Comparison of ENCODE assay signal across 15 cellular contexts in genomic region chr1:30353637-30354036, GRCh38.
DNase-seq lines count a peak whose midpoint lies in the region; ATAC-seq, FAIRE-seq and TF ChIP-seq lines count a peak whose summit lies in the region.
"Had no signal": no experiment of that assay in that cellular context is flagged by ENCODE, and none has a peak within 500 bp of the region (broad histone marks: within the 10 kb centered on the region; RNA-seq: fewer than 3 reads in every experiment).

No MANE protein-coding gene starts in this region.

- H3K4me3 ChIP-seq in heart right ventricle (no peak overlapping the region), right cardiac atrium (ENCODE audit: low read length) (no peak overlapping the region), RWPE2 (ENCODE audit: severe bottlenecking) (no peak overlapping the region)
- H3K4me3 ChIP-seq: lower lobe of right lung, thyroid gland had no signal

- peaks cover 3% of the 10 kb centered on the region for H3K27me3 Mint-ChIP-seq in type B pancreatic cell
- peaks cover 44% of the 10 kb centered on the region for H3K27me3 Mint-ChIP-seq in activated T-cell treated with anti-CD3 and anti-CD28 coated beads, Interleukin-2, amount 50 U/mL, for 24 hours

- H3K36me3 ChIP-seq in heart right ventricle = no peaks in the 10 kb centered on the region
- no peaks in the 10 kb centered on the region for H3K36me3 ChIP-seq in RWPE2 (ENCODE audit: low read depth)
- H3K36me3 ChIP-seq: lower lobe of right lung, thyroid gland had no signal

- no peak for DNase-seq in heart right ventricle
- DNase-seq in right cardiac atrium = no peak
- no peak for DNase-seq in RWPE2 (ENCODE audit: low spot score)
- no peak for DNase-seq in foreskin keratinocyte
- no peak for DNase-seq in type B pancreatic cell (ENCODE audit: extremely low spot score, unreplicated experiment)
- no peak for DNase-seq in GM12891 (ENCODE audit: insufficient read length, low spot score)
- no peak for DNase-seq in activated T-cell treated with anti-CD3 and anti-CD28 coated beads, Interleukin-2, amount 50 U/mL, for 24 hours
- DNase-seq in SKM-1 (lab: John Stamatoyannopoulos, UW; ENCODE audit: unreplicated experiment) = no peak
- DNase-seq: AML-193, caudate nucleus, lower lobe of right lung, NCI-H1694 treated with DMSO at 0.1 percent for 48 hours, thyroid gland had no signal

- H3K27me3 ChIP-seq in heart right ventricle = peaks cover 0 to 47% (median 17%) of the 10 kb centered on the region in 7 donors
- H3K27me3 ChIP-seq in right cardiac atrium (ENCODE audit: control insufficient read depth, insufficient read depth) = no peaks in the 10 kb centered on the region
- H3K27me3 ChIP-seq in RWPE2 (ENCODE audit: insufficient read depth, poor library complexity, severe bottlenecking) = peaks cover 7% of the 10 kb centered on the region
- H3K27me3 ChIP-seq in foreskin keratinocyte = peaks cover 14% of the 10 kb centered on the region
- H3K27me3 ChIP-seq: thyroid gland had no signal

- H3K9me3 ChIP-seq in heart right ventricle (peaks cover 0 to 7% (median 0%) of the 10 kb centered on the region in 11 donors), right cardiac atrium (ENCODE audit: control insufficient read depth, low read length) (no peaks in the 10 kb centered on the region), RWPE2 (ENCODE audit: severe bottlenecking) (no peaks in the 10 kb centered on the region)
- H3K9me3 ChIP-seq: lower lobe of right lung, thyroid gland had no signal

- H3K27ac ChIP-seq in heart right ventricle = no peak overlapping the region
- H3K27ac ChIP-seq in right cardiac atrium (ENCODE audit: low read length) = no peak overlapping the region
- H3K27ac ChIP-seq in RWPE2 (ENCODE audit: poor library complexity, severe bottlenecking) = no peak overlapping the region
- H3K27ac ChIP-seq in foreskin keratinocyte = no peak overlapping the region
- H3K27ac ChIP-seq: lower lobe of right lung, thyroid gland had no signal

- H3K9me3 Mint-ChIP-seq in type B pancreatic cell = peaks cover 3% of the 10 kb centered on the region
- peaks cover 5% of the 10 kb centered on the region for H3K9me3 Mint-ChIP-seq in activated T-cell treated with anti-CD3 and anti-CD28 coated beads, Interleukin-2, amount 50 U/mL, for 24 hours
- H3K9me3 Mint-ChIP-seq: activated T-helper 17 cell treated with anti-CD3 and anti-CD28 coated beads, Interleukin-2, amount 50 U/mL, for 72 hours had no signal

- no peaks in the 10 kb centered on the region for H3K4me1 ChIP-seq in heart right ventricle
- no peaks in the 10 kb centered on the region for H3K4me1 ChIP-seq in right cardiac atrium (ENCODE audit: control insufficient read depth, insufficient read depth, low read length)
- H3K4me1 ChIP-seq in RWPE2 (ENCODE audit: insufficient read depth, poor library complexity, severe bottlenecking) = no peaks in the 10 kb centered on the region
- H3K4me1 ChIP-seq in foreskin keratinocyte = no peaks in the 10 kb centered on the region
- H3K4me1 ChIP-seq: lower lobe of right lung, thyroid gland had no signal

- no peak overlapping the region for H3K27ac Mint-ChIP-seq in type B pancreatic cell
- no peak overlapping the region for H3K27ac Mint-ChIP-seq in activated T-cell treated with anti-CD3 and anti-CD28 coated beads, Interleukin-2, amount 50 U/mL, for 24 hours
- H3K27ac Mint-ChIP-seq: activated T-helper 17 cell treated with anti-CD3 and anti-CD28 coated beads, Interleukin-2, amount 50 U/mL, for 72 hours had no signal

- peak in 1 of 8 donors; percentile 59 for ATAC-seq in heart right ventricle
- no peak for ATAC-seq in right cardiac atrium
- ATAC-seq in RWPE2 (ENCODE audit: low read depth) = peak; percentile 61; the same call in 2 of the 3 replicates
- ATAC-seq in foreskin keratinocyte = no peak
- ATAC-seq: activated T-helper 17 cell treated with anti-CD3 and anti-CD28 coated beads, Interleukin-2, amount 50 U/mL, for 72 hours; lower lobe of right lung had no signal

- intact Hi-C loops in heart right ventricle (cut with DNase I) (loop anchor here in 3 of 10 donors (5.0 to 10.0 kb wide), 2 partner anchors 351 to 354 kb away; no protein-coding TSS in a partner anchor), right cardiac atrium (cut with DNase I) (no loop called here)

- no peak for FAIRE-seq in GM12891 (lab: Jason Lieb, UNC)
- FAIRE-seq: G401.6 had no signal

- no peak for TF ChIP-seq POLR2A in GM12891 (IDR thresholded peaks at IDR 0.05; ENCODE audit: low read depth, low read length)

- H3K4me3 Mint-ChIP-seq in type B pancreatic cell = no peak overlapping the region
- no peak overlapping the region for H3K4me3 Mint-ChIP-seq in activated T-cell treated with anti-CD3 and anti-CD28 coated beads, Interleukin-2, amount 50 U/mL, for 24 hours
- H3K4me3 Mint-ChIP-seq: activated T-helper 17 cell treated with anti-CD3 and anti-CD28 coated beads, Interleukin-2, amount 50 U/mL, for 72 hours had no signal

- H3K4me1 Mint-ChIP-seq in type B pancreatic cell (ENCODE audit: unreplicated experiment) = peaks cover 8% of the 10 kb centered on the region
- no peaks in the 10 kb centered on the region for H3K4me1 Mint-ChIP-seq in activated T-cell treated with anti-CD3 and anti-CD28 coated beads, Interleukin-2, amount 50 U/mL, for 24 hours (ENCODE audit: low read depth)
- H3K4me1 Mint-ChIP-seq: activated T-helper 17 cell treated with anti-CD3 and anti-CD28 coated beads, Interleukin-2, amount 50 U/mL, for 72 hours had no signal

- TF ChIP-seq CTCF in heart right ventricle (IDR thresholded peaks at IDR 0.05) (peak in 7 of 9 donors; percentile 16 to 48 (median 36)), RWPE2 (IDR thresholded peaks at IDR 0.05; ENCODE audit: poor library complexity, severe bottlenecking) (peak; percentile 39), foreskin keratinocyte (conservative IDR thresholded peaks at IDR 0.05) (peak; percentile 58), type B pancreatic cell (conservative IDR thresholded peaks at IDR 0.05) (peak; percentile 64)

- H3K36me3 Mint-ChIP-seq in type B pancreatic cell = no peaks in the 10 kb centered on the region
- H3K36me3 Mint-ChIP-seq in activated T-cell treated with anti-CD3 and anti-CD28 coated beads, Interleukin-2, amount 50 U/mL, for 24 hours (ENCODE audit: low read depth) = no peaks in the 10 kb centered on the region

TF ChIP-seq in GM12891, 5 proteins besides CTCF, POLR2A, EP300 and RAD21:
- TF ChIP-seq POLR2AphosphoS5 (IDR thresholded peaks at IDR 0.05; ENCODE audit: low read depth, low read length) (no peak), TAF1 (IDR thresholded peaks at IDR 0.05; ENCODE audit: low read depth, low read length) (no peak)
